ENCODE assay signal across 1 cellular context in the genomic region with DNA sequence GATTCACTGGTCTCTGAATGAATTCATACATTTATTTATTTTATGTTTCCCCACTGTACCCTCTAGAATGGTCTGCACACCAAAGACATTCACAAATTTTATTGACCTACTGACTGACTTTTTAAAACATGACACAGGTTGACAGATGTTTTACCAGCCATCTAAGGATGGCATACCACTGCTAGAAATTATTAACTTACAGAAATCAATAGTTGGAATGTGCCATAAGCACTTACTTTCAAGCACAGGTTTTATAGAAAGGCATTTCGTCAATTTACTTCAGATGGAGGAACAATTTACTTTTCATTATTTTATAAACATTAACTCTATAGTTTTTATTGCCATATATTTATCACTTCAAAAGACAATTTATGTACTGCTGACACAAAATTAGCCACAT.
TF ChIP-seq lines count a peak whose summit lies in the region.

No MANE protein-coding gene starts in this region.

TF ChIP-seq in HepG2, 621 proteins besides CTCF, POLR2A, EP300 and RAD21 (continued from another document):
- TF ChIP-seq, protein P1, sequence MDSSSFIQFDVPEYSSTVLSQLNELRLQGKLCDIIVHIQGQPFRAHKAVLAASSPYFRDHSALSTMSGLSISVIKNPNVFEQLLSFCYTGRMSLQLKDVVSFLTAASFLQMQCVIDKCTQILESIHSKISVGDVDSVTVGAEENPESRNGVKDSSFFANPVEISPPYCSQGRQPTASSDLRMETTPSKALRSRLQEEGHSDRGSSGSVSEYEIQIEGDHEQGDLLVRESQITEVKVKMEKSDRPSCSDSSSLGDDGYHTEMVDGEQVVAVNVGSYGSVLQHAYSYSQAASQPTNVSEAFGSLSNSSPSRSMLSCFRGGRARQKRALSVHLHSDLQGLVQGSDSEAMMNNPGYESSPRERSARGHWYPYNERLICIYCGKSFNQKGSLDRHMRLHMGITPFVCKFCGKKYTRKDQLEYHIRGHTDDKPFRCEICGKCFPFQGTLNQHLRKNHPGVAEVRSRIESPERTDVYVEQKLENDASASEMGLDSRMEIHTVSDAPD (CRISPR knock-in tag; IDR thresholded peaks at IDR 0.05), result no peak; the same call in 1 of the 2 replicates
- TF ChIP-seq, protein P2, sequence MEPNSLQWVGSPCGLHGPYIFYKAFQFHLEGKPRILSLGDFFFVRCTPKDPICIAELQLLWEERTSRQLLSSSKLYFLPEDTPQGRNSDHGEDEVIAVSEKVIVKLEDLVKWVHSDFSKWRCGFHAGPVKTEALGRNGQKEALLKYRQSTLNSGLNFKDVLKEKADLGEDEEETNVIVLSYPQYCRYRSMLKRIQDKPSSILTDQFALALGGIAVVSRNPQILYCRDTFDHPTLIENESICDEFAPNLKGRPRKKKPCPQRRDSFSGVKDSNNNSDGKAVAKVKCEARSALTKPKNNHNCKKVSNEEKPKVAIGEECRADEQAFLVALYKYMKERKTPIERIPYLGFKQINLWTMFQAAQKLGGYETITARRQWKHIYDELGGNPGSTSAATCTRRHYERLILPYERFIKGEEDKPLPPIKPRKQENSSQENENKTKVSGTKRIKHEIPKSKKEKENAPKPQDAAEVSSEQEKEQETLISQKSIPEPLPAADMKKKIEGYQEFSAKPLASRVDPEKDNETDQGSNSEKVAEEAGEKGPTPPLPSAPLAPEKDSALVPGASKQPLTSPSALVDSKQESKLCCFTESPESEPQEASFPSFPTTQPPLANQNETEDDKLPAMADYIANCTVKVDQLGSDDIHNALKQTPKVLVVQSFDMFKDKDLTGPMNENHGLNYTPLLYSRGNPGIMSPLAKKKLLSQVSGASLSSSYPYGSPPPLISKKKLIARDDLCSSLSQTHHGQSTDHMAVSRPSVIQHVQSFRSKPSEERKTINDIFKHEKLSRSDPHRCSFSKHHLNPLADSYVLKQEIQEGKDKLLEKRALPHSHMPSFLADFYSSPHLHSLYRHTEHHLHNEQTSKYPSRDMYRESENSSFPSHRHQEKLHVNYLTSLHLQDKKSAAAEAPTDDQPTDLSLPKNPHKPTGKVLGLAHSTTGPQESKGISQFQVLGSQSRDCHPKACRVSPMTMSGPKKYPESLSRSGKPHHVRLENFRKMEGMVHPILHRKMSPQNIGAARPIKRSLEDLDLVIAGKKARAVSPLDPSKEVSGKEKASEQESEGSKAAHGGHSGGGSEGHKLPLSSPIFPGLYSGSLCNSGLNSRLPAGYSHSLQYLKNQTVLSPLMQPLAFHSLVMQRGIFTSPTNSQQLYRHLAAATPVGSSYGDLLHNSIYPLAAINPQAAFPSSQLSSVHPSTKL (CRISPR knock-in tag; IDR thresholded peaks at IDR 0.05), result 0 out of 2 replicates have a peak, but pooled peaks have one; percentile 26
- TF ChIP-seq ONECUT2 (CRISPR knock-in tag; IDR thresholded peaks at IDR 0.05) (peak; percentile 85), MIXL1 (CRISPR knock-in tag; IDR thresholded peaks at IDR 0.05) (peak; percentile 75), BCL6 (CRISPR knock-in tag; IDR thresholded peaks at IDR 0.05) (peak; percentile 63), TCF7 (IDR thresholded peaks at IDR 0.05; ENCODE audit: low read depth) (peak; percentile 20; the same call in 1 of the 2 replicates), BHLHE40 (IDR thresholded peaks at IDR 0.05; ENCODE audit: low read length) (peak; percentile 38; the same call in 1 of the 2 replicates)
- TF ChIP-seq, protein P3, sequence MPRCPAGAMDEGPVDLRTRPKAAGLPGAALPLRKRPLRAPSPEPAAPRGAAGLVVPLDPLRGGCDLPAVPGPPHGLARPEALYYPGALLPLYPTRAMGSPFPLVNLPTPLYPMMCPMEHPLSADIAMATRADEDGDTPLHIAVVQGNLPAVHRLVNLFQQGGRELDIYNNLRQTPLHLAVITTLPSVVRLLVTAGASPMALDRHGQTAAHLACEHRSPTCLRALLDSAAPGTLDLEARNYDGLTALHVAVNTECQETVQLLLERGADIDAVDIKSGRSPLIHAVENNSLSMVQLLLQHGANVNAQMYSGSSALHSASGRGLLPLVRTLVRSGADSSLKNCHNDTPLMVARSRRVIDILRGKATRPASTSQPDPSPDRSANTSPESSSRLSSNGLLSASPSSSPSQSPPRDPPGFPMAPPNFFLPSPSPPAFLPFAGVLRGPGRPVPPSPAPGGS (CRISPR knock-in tag; IDR thresholded peaks at IDR 0.05), result no peak
